Comparison of ENCODE assay signal across 1 cellular context in the genomic region with DNA sequence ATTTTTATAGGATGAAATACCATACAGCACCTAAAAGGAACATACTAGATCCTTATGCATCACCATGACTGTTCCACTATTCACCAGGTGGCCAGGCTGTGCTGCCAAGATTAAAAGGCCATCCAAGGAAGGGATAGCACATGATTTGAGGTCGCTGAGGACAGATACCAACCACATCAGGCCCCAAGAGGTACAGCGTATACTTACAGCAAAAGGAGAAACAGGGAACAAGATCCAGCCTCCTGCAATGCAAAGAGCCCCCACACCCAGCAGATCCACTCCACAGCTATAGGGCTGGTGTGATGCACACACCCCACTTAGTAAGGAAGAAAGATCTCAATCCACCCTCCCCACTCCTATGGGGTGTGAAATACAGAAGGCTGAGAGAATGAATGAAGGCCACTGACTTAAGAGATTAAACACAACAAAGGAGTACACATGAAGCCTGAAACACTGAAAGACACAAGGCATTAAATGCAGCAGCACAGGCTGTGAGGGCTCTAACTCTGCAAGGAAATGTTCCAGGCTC.
TF ChIP-seq lines count a peak whose summit lies in the region.

No MANE protein-coding gene starts in this region.

TF ChIP-seq in GM23338, 12 proteins besides CTCF, POLR2A, EP300 and RAD21 (continued from another document):
- TF ChIP-seq, protein P1, sequence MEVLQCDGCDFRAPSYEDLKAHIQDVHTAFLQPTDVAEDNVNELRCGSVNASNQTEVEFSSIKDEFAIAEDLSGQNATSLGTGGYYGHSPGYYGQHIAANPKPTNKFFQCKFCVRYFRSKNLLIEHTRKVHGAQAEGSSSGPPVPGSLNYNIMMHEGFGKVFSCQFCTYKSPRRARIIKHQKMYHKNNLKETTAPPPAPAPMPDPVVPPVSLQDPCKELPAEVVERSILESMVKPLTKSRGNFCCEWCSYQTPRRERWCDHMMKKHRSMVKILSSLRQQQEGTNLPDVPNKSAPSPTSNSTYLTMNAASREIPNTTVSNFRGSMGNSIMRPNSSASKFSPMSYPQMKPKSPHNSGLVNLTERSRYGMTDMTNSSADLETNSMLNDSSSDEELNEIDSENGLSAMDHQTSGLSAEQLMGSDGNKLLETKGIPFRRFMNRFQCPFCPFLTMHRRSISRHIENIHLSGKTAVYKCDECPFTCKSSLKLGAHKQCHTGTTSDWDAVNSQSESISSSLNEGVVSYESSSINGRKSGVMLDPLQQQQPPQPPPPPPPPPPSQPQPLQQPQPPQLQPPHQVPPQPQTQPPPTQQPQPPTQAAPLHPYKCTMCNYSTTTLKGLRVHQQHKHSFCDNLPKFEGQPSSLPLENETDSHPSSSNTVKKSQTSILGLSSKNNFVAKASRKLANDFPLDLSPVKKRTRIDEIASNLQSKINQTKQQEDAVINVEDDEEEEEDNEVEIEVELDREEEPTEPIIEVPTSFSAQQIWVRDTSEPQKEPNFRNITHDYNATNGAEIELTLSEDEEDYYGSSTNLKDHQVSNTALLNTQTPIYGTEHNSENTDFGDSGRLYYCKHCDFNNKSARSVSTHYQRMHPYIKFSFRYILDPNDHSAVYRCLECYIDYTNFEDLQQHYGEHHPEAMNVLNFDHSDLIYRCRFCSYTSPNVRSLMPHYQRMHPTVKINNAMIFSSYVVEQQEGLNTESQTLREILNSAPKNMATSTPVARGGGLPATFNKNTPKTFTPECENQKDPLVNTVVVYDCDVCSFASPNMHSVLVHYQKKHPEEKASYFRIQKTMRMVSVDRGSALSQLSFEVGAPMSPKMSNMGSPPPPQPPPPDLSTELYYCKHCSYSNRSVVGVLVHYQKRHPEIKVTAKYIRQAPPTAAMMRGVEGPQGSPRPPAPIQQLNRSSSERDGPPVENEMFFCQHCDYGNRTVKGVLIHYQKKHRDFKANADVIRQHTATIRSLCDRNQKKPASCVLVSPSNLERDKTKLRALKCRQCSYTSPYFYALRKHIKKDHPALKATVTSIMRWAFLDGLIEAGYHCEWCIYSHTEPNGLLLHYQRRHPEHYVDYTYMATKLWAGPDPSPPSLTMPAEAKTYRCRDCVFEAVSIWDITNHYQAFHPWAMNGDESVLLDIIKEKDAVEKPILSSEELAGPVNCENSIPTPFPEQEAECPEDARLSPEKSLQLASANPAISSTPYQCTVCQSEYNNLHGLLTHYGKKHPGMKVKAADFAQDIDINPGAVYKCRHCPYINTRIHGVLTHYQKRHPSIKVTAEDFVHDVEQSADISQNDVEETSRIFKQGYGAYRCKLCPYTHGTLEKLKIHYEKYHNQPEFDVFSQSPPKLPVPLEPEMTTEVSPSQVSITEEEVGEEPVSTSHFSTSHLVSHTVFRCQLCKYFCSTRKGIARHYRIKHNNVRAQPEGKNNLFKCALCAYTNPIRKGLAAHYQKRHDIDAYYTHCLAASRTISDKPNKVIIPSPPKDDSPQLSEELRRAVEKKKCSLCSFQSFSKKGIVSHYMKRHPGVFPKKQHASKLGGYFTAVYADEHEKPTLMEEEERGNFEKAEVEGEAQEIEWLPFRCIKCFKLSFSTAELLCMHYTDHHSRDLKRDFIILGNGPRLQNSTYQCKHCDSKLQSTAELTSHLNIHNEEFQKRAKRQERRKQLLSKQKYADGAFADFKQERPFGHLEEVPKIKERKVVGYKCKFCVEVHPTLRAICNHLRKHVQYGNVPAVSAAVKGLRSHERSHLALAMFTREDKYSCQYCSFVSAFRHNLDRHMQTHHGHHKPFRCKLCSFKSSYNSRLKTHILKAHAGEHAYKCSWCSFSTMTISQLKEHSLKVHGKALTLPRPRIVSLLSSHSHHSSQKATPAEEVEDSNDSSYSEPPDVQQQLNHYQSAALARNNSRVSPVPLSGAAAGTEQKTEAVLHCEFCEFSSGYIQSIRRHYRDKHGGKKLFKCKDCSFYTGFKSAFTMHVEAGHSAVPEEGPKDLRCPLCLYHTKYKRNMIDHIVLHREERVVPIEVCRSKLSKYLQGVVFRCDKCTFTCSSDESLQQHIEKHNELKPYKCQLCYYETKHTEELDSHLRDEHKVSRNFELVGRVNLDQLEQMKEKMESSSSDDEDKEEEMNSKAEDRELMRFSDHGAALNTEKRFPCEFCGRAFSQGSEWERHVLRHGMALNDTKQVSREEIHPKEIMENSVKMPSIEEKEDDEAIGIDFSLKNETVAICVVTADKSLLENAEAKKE (CRISPR knock-in tag; IDR thresholded peaks at IDR 0.05), result no peak
- no peak for TF ChIP-seq ZNF114 (CRISPR knock-in tag; IDR thresholded peaks at IDR 0.05)
- TF ChIP-seq ZNF331 (CRISPR knock-in tag; IDR thresholded peaks at IDR 0.05; ENCODE audit: low read depth), result no peak
- TF ChIP-seq, protein P2, sequence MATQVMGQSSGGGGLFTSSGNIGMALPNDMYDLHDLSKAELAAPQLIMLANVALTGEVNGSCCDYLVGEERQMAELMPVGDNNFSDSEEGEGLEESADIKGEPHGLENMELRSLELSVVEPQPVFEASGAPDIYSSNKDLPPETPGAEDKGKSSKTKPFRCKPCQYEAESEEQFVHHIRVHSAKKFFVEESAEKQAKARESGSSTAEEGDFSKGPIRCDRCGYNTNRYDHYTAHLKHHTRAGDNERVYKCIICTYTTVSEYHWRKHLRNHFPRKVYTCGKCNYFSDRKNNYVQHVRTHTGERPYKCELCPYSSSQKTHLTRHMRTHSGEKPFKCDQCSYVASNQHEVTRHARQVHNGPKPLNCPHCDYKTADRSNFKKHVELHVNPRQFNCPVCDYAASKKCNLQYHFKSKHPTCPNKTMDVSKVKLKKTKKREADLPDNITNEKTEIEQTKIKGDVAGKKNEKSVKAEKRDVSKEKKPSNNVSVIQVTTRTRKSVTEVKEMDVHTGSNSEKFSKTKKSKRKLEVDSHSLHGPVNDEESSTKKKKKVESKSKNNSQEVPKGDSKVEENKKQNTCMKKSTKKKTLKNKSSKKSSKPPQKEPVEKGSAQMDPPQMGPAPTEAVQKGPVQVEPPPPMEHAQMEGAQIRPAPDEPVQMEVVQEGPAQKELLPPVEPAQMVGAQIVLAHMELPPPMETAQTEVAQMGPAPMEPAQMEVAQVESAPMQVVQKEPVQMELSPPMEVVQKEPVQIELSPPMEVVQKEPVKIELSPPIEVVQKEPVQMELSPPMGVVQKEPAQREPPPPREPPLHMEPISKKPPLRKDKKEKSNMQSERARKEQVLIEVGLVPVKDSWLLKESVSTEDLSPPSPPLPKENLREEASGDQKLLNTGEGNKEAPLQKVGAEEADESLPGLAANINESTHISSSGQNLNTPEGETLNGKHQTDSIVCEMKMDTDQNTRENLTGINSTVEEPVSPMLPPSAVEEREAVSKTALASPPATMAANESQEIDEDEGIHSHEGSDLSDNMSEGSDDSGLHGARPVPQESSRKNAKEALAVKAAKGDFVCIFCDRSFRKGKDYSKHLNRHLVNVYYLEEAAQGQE (IDR thresholded peaks at IDR 0.05; ENCODE audit: unreplicated experiment), result no peak
